ENCODE assay signal across 9 cellular contexts in genomic region chr15:101269479-101270223, GRCh38. TPM values are rescaled to one million over a fixed set of nuclear protein-coding genes. Genes with fewer than 3 reads are reported as not detected.
DNase-seq lines count a peak whose midpoint lies in the region; ATAC-seq, FAIRE-seq and TF ChIP-seq lines count a peak whose summit lies in the region.
"Had no signal": no experiment of that assay in that cellular context is flagged by ENCODE, and none has a peak within 500 bp of the region (broad histone marks: within the 10 kb centered on the region; RNA-seq: fewer than 3 reads in every experiment).

No MANE protein-coding gene starts in this region.

- H3K27ac Mint-ChIP-seq in CD4-positive, alpha-beta T cell, result no peak overlapping the region
- peak overlapping the region; percentile 0 for H3K27ac Mint-ChIP-seq in activated naive CD8-positive, alpha-beta T cell treated with anti-CD3 and anti-CD28 coated beads, Interleukin-2, amount 50 U/mL, for 24 hours

- intact Hi-C loops in CD4-positive, alpha-beta T cell (cut with DNase I, micrococcal nuclease), result loop anchor here in 1 of 2 experiments (10.0 kb wide), 1 partner anchor 925 kb away; the partner anchor contains the start of gene ADAMTS17
- intact Hi-C loops in gastrocnemius medialis (cut with DNase I; ENCODE audit: low total_unique reads), result no loop called here

- POLR2A ChIA-PET in CD4-positive, alpha-beta T cell (lab: Charles Lee), result no interaction called here
- POLR2A ChIA-PET in HEK293T (lab: Yijun Ruan, JAX), result no interaction called here

- H3K9me1 ChIP-seq in keratinocyte (ENCODE audit: control insufficient read depth, extremely low read depth, insufficient read depth, low read length), result no peaks in the 10 kb centered on the region

- H3K4me3 ChIP-seq in keratinocyte (ENCODE audit: control insufficient read depth in 2 of 3, extremely low read depth in 1 of 3, insufficient read depth in 2 of 3, low read depth in 1 of 3, low read length in 3 of 3) (no peak overlapping the region), gastrocnemius medialis (no peak overlapping the region)
- H3K4me3 ChIP-seq: ascending aorta had no signal

- H3K4me1 ChIP-seq in keratinocyte (ENCODE audit: control insufficient read depth, extremely low read depth, insufficient read depth, low read length), result no peaks in the 10 kb centered on the region
- peaks cover 17 to 43% of the 10 kb centered on the region in 2 donors for H3K4me1 ChIP-seq in gastrocnemius medialis

- H3K9ac ChIP-seq in keratinocyte (ENCODE audit: control insufficient read depth, extremely low read depth, insufficient read depth, low read length), result no peak overlapping the region

- no peaks in the 10 kb centered on the region for H3K27me3 Mint-ChIP-seq in CD4-positive, alpha-beta T cell
- H3K27me3 Mint-ChIP-seq in activated naive CD8-positive, alpha-beta T cell treated with anti-CD3 and anti-CD28 coated beads, Interleukin-2, amount 50 U/mL, for 24 hours, result no peaks in the 10 kb centered on the region

- peaks cover 58% of the 10 kb centered on the region for H3K36me3 Mint-ChIP-seq in CD4-positive, alpha-beta T cell (ENCODE audit: low read depth)
- peaks cover 37% of the 10 kb centered on the region for H3K36me3 Mint-ChIP-seq in activated naive CD8-positive, alpha-beta T cell treated with anti-CD3 and anti-CD28 coated beads, Interleukin-2, amount 50 U/mL, for 24 hours (ENCODE audit: low read depth)

- no peaks in the 10 kb centered on the region for H3K4me1 Mint-ChIP-seq in CD4-positive, alpha-beta T cell (ENCODE audit: low read depth)
- H3K4me1 Mint-ChIP-seq in activated naive CD8-positive, alpha-beta T cell treated with anti-CD3 and anti-CD28 coated beads, Interleukin-2, amount 50 U/mL, for 24 hours, result peaks cover under 1% of the 10 kb centered on the region

- no peak for TF ChIP-seq POLR2A in gastrocnemius medialis (IDR thresholded peaks at IDR 0.05)

- H4K20me1 ChIP-seq in keratinocyte (ENCODE audit: control insufficient read depth, extremely low read depth, insufficient read depth, low read length), result peaks cover 8% of the 10 kb centered on the region

- no peaks in the 10 kb centered on the region for H3K9me3 Mint-ChIP-seq in CD4-positive, alpha-beta T cell
- no peaks in the 10 kb centered on the region for H3K9me3 Mint-ChIP-seq in activated naive CD8-positive, alpha-beta T cell treated with anti-CD3 and anti-CD28 coated beads, Interleukin-2, amount 50 U/mL, for 24 hours

- DNase-seq in CD4-positive, alpha-beta T cell, result no peak
- DNase-seq in HEK293T (ENCODE audit: extremely low spot score) (peak; percentile 50), keratinocyte (ENCODE audit: low read depth, low spot score) (no peak), NCI-H345 (lab: John Stamatoyannopoulos, UW) (no peak), GM19240 (ENCODE audit: insufficient read length, low spot score) (no peak), gastrocnemius medialis (no peak)
- no peak for DNase-seq in activated naive CD8-positive, alpha-beta T cell treated with anti-CD3 and anti-CD28 coated beads, Interleukin-2, amount 50 U/mL, for 24 hours

- H3K27ac ChIP-seq in CD4-positive, alpha-beta T cell (ENCODE audit: low read depth, low read length), result no peak overlapping the region
- H3K27ac ChIP-seq in keratinocyte (ENCODE audit: control insufficient read depth, insufficient read depth, low read length) (no peak overlapping the region), gastrocnemius medialis (no peak overlapping the region)

- CTCF ChIA-PET in CD4-positive, alpha-beta T cell (lab: Charles Lee), result no interaction called here
- CTCF ChIA-PET in HEK293T (lab: Yijun Ruan, JAX), result interaction anchor here (1.0 kb wide), 1 partner anchor 11 kb away, joined by 4 read pairs; no protein-coding TSS in a partner anchor

- H3K36me3 ChIP-seq in keratinocyte (ENCODE audit: control insufficient read depth in 2 of 2, extremely low read depth in 1 of 2, insufficient read depth in 2 of 2, low read length in 2 of 2), result peaks cover 27 to 49% of the 10 kb centered on the region in 2 experiments
- H3K36me3 ChIP-seq in gastrocnemius medialis, result peaks cover 1 to 52% of the 10 kb centered on the region in 2 donors

- FAIRE-seq in keratinocyte (lab: Jason Lieb, UNC), result no peak

- no peak for TF ChIP-seq CTCF in CD4-positive, alpha-beta T cell (IDR thresholded peaks at IDR 0.05)
- peak; percentile 61 to 67 (median 64) for TF ChIP-seq CTCF in keratinocyte (optimal IDR thresholded peaks at IDR 0.05 in 1 of 3, IDR thresholded peaks at IDR 0.05 in 1 of 3, conservative IDR thresholded peaks at IDR 0.05 in 1 of 3; ENCODE audit: extremely low read depth in 1 of 3, insufficient read depth in 2 of 3, low read length in 3 of 3)
- TF ChIP-seq CTCF in gastrocnemius medialis (IDR thresholded peaks at IDR 0.05 in 4 of 5, conservative IDR thresholded peaks at IDR 0.05 in 1 of 5), result peak in 2 of 5 experiments; percentile 10 to 16

- H3K4me3 Mint-ChIP-seq in CD4-positive, alpha-beta T cell, result no peak overlapping the region
- H3K4me3 Mint-ChIP-seq in activated naive CD8-positive, alpha-beta T cell treated with anti-CD3 and anti-CD28 coated beads, Interleukin-2, amount 50 U/mL, for 24 hours, result no peak overlapping the region

- in situ Hi-C loops in gastrocnemius medialis (cut with MboI; ENCODE audit: low sequenced_read_pairs in 4 of 4), result loop anchor here (10.0 to 25.0 kb wide), 4 partner anchors 357 to 657 kb away; partner anchors contain the start of genes ASB7 (in 2 of the 4), LINS1 (in 2 of the 4) and LRRK1 (in 2 of the 4)

- peak; percentile 41 for ATAC-seq in CD4-positive, alpha-beta T cell (ENCODE audit: poor library complexity)
- ATAC-seq in activated naive CD8-positive, alpha-beta T cell treated with anti-CD3 and anti-CD28 coated beads, Interleukin-2, amount 50 U/mL, for 24 hours, result no peak
- ATAC-seq in gastrocnemius medialis, result no peak
- no peak for ATAC-seq in GM19467 (IDR thresholded peaks at IDR 0.05; ENCODE audit: unreplicated experiment)

- no peak overlapping the region for H3K4me2 ChIP-seq in keratinocyte (ENCODE audit: control insufficient read depth, extremely low read depth, insufficient read depth, low read depth, low read length)

- H3K27me3 ChIP-seq in CD4-positive, alpha-beta T cell (ENCODE audit: control insufficient read depth, insufficient read depth, low read length), result no peaks in the 10 kb centered on the region
- H3K27me3 ChIP-seq in keratinocyte (ENCODE audit: control insufficient read depth, extremely low read depth, insufficient read depth, low read length), result no peaks in the 10 kb centered on the region
- H3K27me3 ChIP-seq in gastrocnemius medialis, result no peaks in the 10 kb centered on the region
- H3K27me3 ChIP-seq: ascending aorta had no signal

- H3K9me3 ChIP-seq in CD4-positive, alpha-beta T cell (ENCODE audit: control insufficient read depth, low read length), result no peaks in the 10 kb centered on the region
- H3K9me3 ChIP-seq in keratinocyte (ENCODE audit: control insufficient read depth, low read depth, low read length) (no peaks in the 10 kb centered on the region), gastrocnemius medialis (no peaks in the 10 kb centered on the region)
- H3K9me3 ChIP-seq: ascending aorta had no signal

- no peak overlapping the region for H2AFZ ChIP-seq in keratinocyte (ENCODE audit: control insufficient read depth, low read length)

- H3K79me2 ChIP-seq in keratinocyte (ENCODE audit: control insufficient read depth, insufficient read depth, low read length), result peaks cover 8% of the 10 kb centered on the region

- dilution Hi-C loops in keratinocyte (cut with MboI; ENCODE audit: extremely low pct_ligation_motif_present, low sequenced_read_pairs), result no loop called here

TF ChIP-seq in HEK293T, 16 proteins besides CTCF, POLR2A, EP300 and RAD21:
- TF ChIP-seq FOXK2 (IDR thresholded peaks at IDR 0.05), result no peak
- TF ChIP-seq L3MBTL2 (conservative IDR thresholded peaks at IDR 0.05), result peak; percentile 46; the same call in 1 of the 2 replicates

RNA-seq across cellular contexts. Expression of gene SELENOS, which starts 7.6 kb away (rescaled TPM):
- total RNA-seq in CD4-positive, alpha-beta T cell, result 10 to 100 TPM; 41.7 to 48.5 TPM
- polyA plus RNA-seq in keratinocyte, result 56.3 to 82.2 TPM (median 76.8 TPM) in 3 replicates
- 175 TPM for polyA plus RNA-seq in keratinocyte (2011; ENCODE audit: low read depth)
- polyA plus RNA-seq in keratinocyte (2011; cell fraction: cytosol; rRNA removed), result 54.9 and 69.2 TPM in 2 replicates
- polyA plus RNA-seq in keratinocyte (2011; cell fraction: nucleus; rRNA removed), result 65.6 and 96.4 TPM in 2 replicates
- polyA plus RNA-seq in keratinocyte (2012; ENCODE audit: low replicate concordance), result 55.9 and 57.6 TPM in 2 replicates
- 11.6 to 29.9 TPM (median 25.8 TPM) in 3 replicates for polyA minus RNA-seq in keratinocyte
- 39.3 TPM for polyA minus RNA-seq in keratinocyte (2011; cell fraction: cytosol; rRNA and poly(A)+ RNA removed)
- polyA minus RNA-seq in keratinocyte (2011; cell fraction: nucleus; rRNA and poly(A)+ RNA removed), result 17.4 and 19.2 TPM in 2 replicates
- total RNA-seq in gastrocnemius medialis, result 100 to 1,000 TPM in 1 of 4 donors, 10 to 100 TPM in 3; 74.9 to 106 (median 89.1) TPM

RNA-seq across cellular contexts. Expression of gene CHSY1, which starts 17.8 kb away (rescaled TPM):
- total RNA-seq in CD4-positive, alpha-beta T cell, result 1 to 10 TPM; 5.8 to 6.7 TPM
- polyA plus RNA-seq in keratinocyte, result 18.1 to 28.3 TPM (median 27.0 TPM) in 3 replicates
- 5.1 TPM for polyA plus RNA-seq in keratinocyte (2011; ENCODE audit: low read depth)
- 15.2 and 20.9 TPM in 2 replicates for polyA plus RNA-seq in keratinocyte (2011; cell fraction: cytosol; rRNA removed)
- polyA plus RNA-seq in keratinocyte (2011; cell fraction: nucleus; rRNA removed), result 33.3 and 36.1 TPM in 2 replicates
- 7.2 and 21.3 TPM in 2 replicates for polyA plus RNA-seq in keratinocyte (2012; ENCODE audit: low replicate concordance)
- 19.8 to 29.4 TPM (median 20.2 TPM) in 3 replicates for polyA minus RNA-seq in keratinocyte
- polyA minus RNA-seq in keratinocyte (2011; cell fraction: cytosol; rRNA and poly(A)+ RNA removed), result 16.7 TPM
- polyA minus RNA-seq in keratinocyte (2011; cell fraction: nucleus; rRNA and poly(A)+ RNA removed), result 24.5 and 51.2 TPM in 2 replicates
- total RNA-seq in gastrocnemius medialis, result 1 to 10 TPM; 4.6 to 8.3 (median 7.1) TPM

RNA-seq across cellular contexts. Expression of gene SNRPA1, which starts 25.4 kb away (rescaled TPM):
- total RNA-seq in CD4-positive, alpha-beta T cell, result 100 to 1,000 TPM; 214 to 222 TPM
- 44.3 to 106 TPM (median 82.6 TPM) in 3 replicates for polyA plus RNA-seq in keratinocyte
- polyA plus RNA-seq in keratinocyte (2011; ENCODE audit: low read depth), result 82.8 TPM
- polyA plus RNA-seq in keratinocyte (2011; cell fraction: cytosol; rRNA removed), result 50.8 and 74.7 TPM in 2 replicates
- 63.5 and 120 TPM in 2 replicates for polyA plus RNA-seq in keratinocyte (2011; cell fraction: nucleus; rRNA removed)
- polyA plus RNA-seq in keratinocyte (2012; ENCODE audit: low replicate concordance), result 59.6 and 90.9 TPM in 2 replicates
- 10.4 to 33.9 TPM (median 19.7 TPM) in 3 replicates for polyA minus RNA-seq in keratinocyte
- 19.0 TPM for polyA minus RNA-seq in keratinocyte (2011; cell fraction: cytosol; rRNA and poly(A)+ RNA removed)
- polyA minus RNA-seq in keratinocyte (2011; cell fraction: nucleus; rRNA and poly(A)+ RNA removed), result 13.9 and 21.9 TPM in 2 replicates
- total RNA-seq in gastrocnemius medialis, result 10 to 100 TPM; 19.6 to 59.1 (median 26.2) TPM
